ENCODE assay signal across 2 cellular contexts in the genomic region with DNA sequence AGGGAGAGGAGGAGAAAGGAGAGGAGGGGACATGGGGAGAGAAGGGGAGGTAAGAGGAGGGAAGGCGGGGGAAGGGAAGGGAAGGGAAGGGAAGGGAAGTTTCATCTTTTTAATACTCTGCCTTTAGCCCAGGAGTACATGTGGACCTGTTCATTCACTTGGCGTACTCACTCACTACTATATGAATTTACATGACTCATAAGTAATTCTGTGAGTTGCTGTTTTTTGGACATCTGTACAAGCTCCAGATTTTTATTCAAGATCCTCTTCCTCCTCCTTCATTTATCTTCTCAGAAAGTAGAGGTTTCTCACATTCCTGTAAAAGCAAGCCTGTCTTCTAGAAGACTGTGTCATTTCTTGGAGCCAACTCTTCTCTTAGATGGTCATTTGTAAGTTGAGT.
TF ChIP-seq lines count a peak whose summit lies in the region.

No MANE protein-coding gene starts in this region.

TF ChIP-seq in SK-N-SH, 30 proteins besides CTCF, POLR2A, EP300 and RAD21 (continued from another document):
- TF ChIP-seq, protein P1, sequence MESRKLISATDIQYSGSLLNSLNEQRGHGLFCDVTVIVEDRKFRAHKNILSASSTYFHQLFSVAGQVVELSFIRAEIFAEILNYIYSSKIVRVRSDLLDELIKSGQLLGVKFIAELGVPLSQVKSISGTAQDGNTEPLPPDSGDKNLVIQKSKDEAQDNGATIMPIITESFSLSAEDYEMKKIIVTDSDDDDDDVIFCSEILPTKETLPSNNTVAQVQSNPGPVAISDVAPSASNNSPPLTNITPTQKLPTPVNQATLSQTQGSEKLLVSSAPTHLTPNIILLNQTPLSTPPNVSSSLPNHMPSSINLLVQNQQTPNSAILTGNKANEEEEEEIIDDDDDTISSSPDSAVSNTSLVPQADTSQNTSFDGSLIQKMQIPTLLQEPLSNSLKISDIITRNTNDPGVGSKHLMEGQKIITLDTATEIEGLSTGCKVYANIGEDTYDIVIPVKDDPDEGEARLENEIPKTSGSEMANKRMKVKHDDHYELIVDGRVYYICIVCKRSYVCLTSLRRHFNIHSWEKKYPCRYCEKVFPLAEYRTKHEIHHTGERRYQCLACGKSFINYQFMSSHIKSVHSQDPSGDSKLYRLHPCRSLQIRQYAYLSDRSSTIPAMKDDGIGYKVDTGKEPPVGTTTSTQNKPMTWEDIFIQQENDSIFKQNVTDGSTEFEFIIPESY (IDR thresholded peaks at IDR 0.05; ENCODE audit: borderline replicate concordance, low read depth) = no peak
- TF ChIP-seq RXRA (IDR thresholded peaks at IDR 0.05; ENCODE audit: borderline replicate concordance, low read depth) (no peak), EZH2phosphoT487 (IDR thresholded peaks at IDR 0.05; ENCODE audit: borderline replicate concordance, low read depth) (no peak), NRF1 (IDR thresholded peaks at IDR 0.05; ENCODE audit: low read depth, low read length) (no peak)

TF ChIP-seq in IMR-90, 13 proteins besides CTCF, POLR2A, EP300 and RAD21 (continued from another document):
- TF ChIP-seq, protein P2, sequence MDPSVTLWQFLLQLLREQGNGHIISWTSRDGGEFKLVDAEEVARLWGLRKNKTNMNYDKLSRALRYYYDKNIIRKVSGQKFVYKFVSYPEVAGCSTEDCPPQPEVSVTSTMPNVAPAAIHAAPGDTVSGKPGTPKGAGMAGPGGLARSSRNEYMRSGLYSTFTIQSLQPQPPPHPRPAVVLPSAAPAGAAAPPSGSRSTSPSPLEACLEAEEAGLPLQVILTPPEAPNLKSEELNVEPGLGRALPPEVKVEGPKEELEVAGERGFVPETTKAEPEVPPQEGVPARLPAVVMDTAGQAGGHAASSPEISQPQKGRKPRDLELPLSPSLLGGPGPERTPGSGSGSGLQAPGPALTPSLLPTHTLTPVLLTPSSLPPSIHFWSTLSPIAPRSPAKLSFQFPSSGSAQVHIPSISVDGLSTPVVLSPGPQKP (IDR thresholded peaks at IDR 0.05; ENCODE audit: borderline replicate concordance, low read depth, low read length) = no peak
- no peak for TF ChIP-seq RFX5 (IDR thresholded peaks at IDR 0.05; ENCODE audit: low read depth, low read length)
- no peak for TF ChIP-seq MAFK (IDR thresholded peaks at IDR 0.05; ENCODE audit: low read depth, low read length)
- no peak for TF ChIP-seq CHD1 (IDR thresholded peaks at IDR 0.05; ENCODE audit: low read depth, low read length)
- no peak for TF ChIP-seq SMC3 (IDR thresholded peaks at IDR 0.05; ENCODE audit: low read depth, low read length)
- TF ChIP-seq MAZ (IDR thresholded peaks at IDR 0.05; ENCODE audit: borderline replicate concordance, low read depth, low read length) = no peak
- TF ChIP-seq MXI1 (IDR thresholded peaks at IDR 0.05; ENCODE audit: borderline replicate concordance, low read depth, low read length) = no peak
- TF ChIP-seq CEBPB (IDR thresholded peaks at IDR 0.05; ENCODE audit: low read depth, low read length) = no peak
- TF ChIP-seq RCOR1 (IDR thresholded peaks at IDR 0.05; ENCODE audit: insufficient replicate concordance, low read length) = no peak
- TF ChIP-seq FOS (IDR thresholded peaks at IDR 0.05; ENCODE audit: low read depth, low read length) = no peak
